ENCODE assay signal across 9 cellular contexts in the genomic region with DNA sequence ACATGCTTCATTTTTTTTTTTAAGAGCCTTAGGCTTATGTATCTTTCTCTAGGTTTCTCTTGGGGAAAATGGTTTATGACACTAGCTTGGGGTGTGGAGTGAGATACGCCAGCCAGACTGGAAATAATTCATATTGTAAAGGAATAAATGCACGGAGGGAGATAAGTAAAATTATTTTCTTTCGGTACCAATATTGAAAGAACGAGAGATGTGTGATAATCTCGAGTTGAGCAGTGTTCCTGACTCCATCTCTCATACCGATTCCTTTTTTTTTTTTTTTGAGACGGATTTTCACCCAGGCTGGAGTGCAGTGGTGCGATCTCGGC. TPM values are rescaled to one million over a fixed set of nuclear protein-coding genes. Genes with fewer than 3 reads are reported as not detected.
DNase-seq lines count a peak whose midpoint lies in the region; ATAC-seq and TF ChIP-seq lines count a peak whose summit lies in the region.
"Had no signal": no experiment of that assay in that cellular context is flagged by ENCODE, and none has a peak within 500 bp of the region (broad histone marks: within the 10 kb centered on the region; RNA-seq: fewer than 3 reads in every experiment).

No MANE protein-coding gene starts in this region.

- peaks cover 45% of the 10 kb centered on the region for H4K20me1 ChIP-seq in Karpas-422 (ENCODE audit: insufficient read depth, low read depth, low read length)

- CTCF ChIA-PET in naive thymus-derived CD4-positive, alpha-beta T cell (lab: Charles Lee), result interaction anchor here (1.1 to 3.3 kb wide), 3 partner anchors 8 to 83 kb away, joined by 4 to 10 read pairs (median 4); no protein-coding TSS in a partner anchor

- peak overlapping the region; percentile 85 for H3K4me2 ChIP-seq in Karpas-422 (ENCODE audit: low read depth, low read length, poor library complexity, severe bottlenecking)

- no peaks in the 10 kb centered on the region for H3K9me2 ChIP-seq in Karpas-422 (replicated peaks; ENCODE audit: insufficient read depth, low read length)

- H3K4me1 Mint-ChIP-seq in naive thymus-derived CD4-positive, alpha-beta T cell, result peaks cover 42 to 72% (median 63%) of the 10 kb centered on the region in 7 donors

- peaks cover 63% of the 10 kb centered on the region for H3K79me2 ChIP-seq in Karpas-422 (ENCODE audit: low read length)

- intact Hi-C loops in naive thymus-derived CD4-positive, alpha-beta T cell (cut with micrococcal nuclease), result loop anchor here (1.0 to 10.0 kb wide), 8 partner anchors 9 to 1360 kb away; partner anchors contain the start of genes ERCC8 (in 1 of the 2), LRRC70 (in 1 of the 2), NDUFAF2 (in 1 of the 2) and ZSWIM6 (in 1 of the 2)

- H3K4me1 ChIP-seq in Karpas-422 (ENCODE audit: low read length), result peaks cover 43% of the 10 kb centered on the region
- peaks cover 45 to 49% of the 10 kb centered on the region in 2 donors for H3K4me1 ChIP-seq in naive thymus-derived CD4-positive, alpha-beta T cell (ENCODE audit: control insufficient read depth in 2 of 2, insufficient read depth in 2 of 2, low read length in 2 of 2)

- TF ChIP-seq CTCF in AG09309 (IDR thresholded peaks at IDR 0.05; ENCODE audit: control insufficient read depth, insufficient read depth, low read depth, low read length, missing control alignments), result no peak
- TF ChIP-seq CTCF in coronary artery (IDR thresholded peaks at IDR 0.05), result no peak
- no peak for TF ChIP-seq CTCF in GM20000 (IDR thresholded peaks at IDR 0.05; ENCODE audit: extremely low read depth, missing control alignments)

- peak overlapping the region; percentile 90 to 100 (median 96) for H3K27ac Mint-ChIP-seq in naive thymus-derived CD4-positive, alpha-beta T cell

- no peaks in the 10 kb centered on the region for H3K9me3 ChIP-seq in Karpas-422 (ENCODE audit: low read length)
- H3K9me3 ChIP-seq in naive thymus-derived CD4-positive, alpha-beta T cell (ENCODE audit: control insufficient read depth in 2 of 3, low read length in 3 of 3), result no peaks in the 10 kb centered on the region

- DNase-seq in AG09309 (ENCODE audit: low read depth) (no peak), Karpas-422 (no peak), coronary artery (ENCODE audit: low spot score) (no peak), GM20000 (ENCODE audit: low spot score) (no peak), AG08396 (ENCODE audit: low spot score) (no peak), NCI-H526 treated with DMSO at 0.1 percent for 48 hours (lab: John Stamatoyannopoulos, UW) (no peak)
- no peak for DNase-seq in naive thymus-derived CD4-positive, alpha-beta T cell
- DNase-seq: NCI-H774 had no signal

- peaks cover 0 to 48% (median 16%) of the 10 kb centered on the region in 5 donors for H3K36me3 Mint-ChIP-seq in naive thymus-derived CD4-positive, alpha-beta T cell

- peaks cover 20% of the 10 kb centered on the region; the same call in 1 of the 2 replicates for H3K36me3 ChIP-seq in Karpas-422 (ENCODE audit: insufficient read depth, low read length)
- H3K36me3 ChIP-seq in naive thymus-derived CD4-positive, alpha-beta T cell (ENCODE audit: control insufficient read depth in 2 of 3, insufficient read depth in 3 of 3, low read length in 3 of 3), result peaks cover 0 to 6% (median 5%) of the 10 kb centered on the region in 3 experiments

- H3K27me3 Mint-ChIP-seq in naive thymus-derived CD4-positive, alpha-beta T cell, result no peaks in the 10 kb centered on the region

- H2AFZ ChIP-seq in Karpas-422 (ENCODE audit: low read length), result no peak overlapping the region

- no peaks in the 10 kb centered on the region for H3K9me3 Mint-ChIP-seq in naive thymus-derived CD4-positive, alpha-beta T cell

- POLR2A ChIA-PET in naive thymus-derived CD4-positive, alpha-beta T cell (lab: Charles Lee), result interaction anchor here (0.7 to 1.4 kb wide), 4 partner anchors 10 to 96 kb away, joined by 3 to 7 read pairs (median 5); partner anchors contain the start of gene DIMT1

- ATAC-seq in naive thymus-derived CD4-positive, alpha-beta T cell, result no peak
- no peak for ATAC-seq in GM21367 (IDR thresholded peaks at IDR 0.05; ENCODE audit: unreplicated experiment)

- H3K9ac ChIP-seq in Karpas-422 (ENCODE audit: low read length), result peak overlapping the region; percentile 99

- peak overlapping the region; percentile 93 to 100 (median 98) for H3K4me3 Mint-ChIP-seq in naive thymus-derived CD4-positive, alpha-beta T cell

- peak overlapping the region; percentile 55 for H3K4me3 ChIP-seq in AG09309 (ENCODE audit: control insufficient read depth, low read depth, low read length)
- peak overlapping the region; percentile 98 for H3K4me3 ChIP-seq in Karpas-422 (ENCODE audit: low read length)
- H3K4me3 ChIP-seq in coronary artery, result peak overlapping the region; percentile 100
- H3K4me3 ChIP-seq in naive thymus-derived CD4-positive, alpha-beta T cell (ENCODE audit: low read length), result peak overlapping the region; percentile 79

- H3K27ac ChIP-seq in Karpas-422 (ENCODE audit: low read length) (peak overlapping the region; percentile 84), coronary artery (peak overlapping the region; percentile 87 to 99)
- peak overlapping the region; percentile 81 for H3K27ac ChIP-seq in naive thymus-derived CD4-positive, alpha-beta T cell (ENCODE audit: low read depth, low read length)

- no peaks in the 10 kb centered on the region for H3K27me3 ChIP-seq in Karpas-422 (ENCODE audit: low read length)
- no peaks in the 10 kb centered on the region for H3K27me3 ChIP-seq in naive thymus-derived CD4-positive, alpha-beta T cell (ENCODE audit: control insufficient read depth in 2 of 2, insufficient read depth in 2 of 2, low read length in 2 of 2)

RNA-seq across cellular contexts. Expression of gene KIF2A, which starts 1.3 kb away (rescaled TPM):
- 58.5 and 81.8 TPM in 2 replicates for total RNA-seq in Karpas-422 (2014; rRNA removed; shearing (Covaris generic); ENCODE audit: low replicate concordance)
- 100 to 1,000 TPM in 3 of 5 experiments, 10 to 100 TPM in 2; 73.5 to 179 (median 142) TPM for total RNA-seq in naive thymus-derived CD4-positive, alpha-beta T cell
- 100 to 1,000 TPM; 136 to 159 TPM for polyA plus RNA-seq in naive thymus-derived CD4-positive, alpha-beta T cell
